1 cellular context compared by ENCODE assay signal in the genomic region with DNA sequence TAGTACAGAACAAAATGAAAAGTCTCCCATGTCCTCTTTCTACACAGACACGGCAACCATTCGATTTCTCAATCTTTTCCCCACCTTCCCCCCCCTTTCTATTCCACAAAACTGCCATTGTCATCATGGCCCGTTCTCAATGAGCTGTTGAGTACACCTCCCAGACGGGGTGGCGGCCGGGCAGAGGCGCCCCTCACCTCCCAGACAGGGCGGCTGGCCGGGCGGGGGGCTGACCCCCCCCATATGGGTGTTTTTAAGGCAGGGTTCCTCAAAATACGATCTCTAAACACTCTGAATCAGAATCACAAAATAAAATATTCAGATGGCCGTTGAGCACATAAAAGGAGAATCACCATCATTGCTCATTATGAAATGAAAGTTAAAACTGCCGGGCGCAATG.
TF ChIP-seq lines count a peak whose summit lies in the region.

No MANE protein-coding gene starts in this region.

TF ChIP-seq in HepG2, 621 proteins besides CTCF, POLR2A, EP300 and RAD21:
- 0 out of 2 replicates have a peak, but pooled peaks have one; percentile 24 for TF ChIP-seq PATZ1 (CRISPR knock-in tag; IDR thresholded peaks at IDR 0.05)
